In the genomic region with DNA sequence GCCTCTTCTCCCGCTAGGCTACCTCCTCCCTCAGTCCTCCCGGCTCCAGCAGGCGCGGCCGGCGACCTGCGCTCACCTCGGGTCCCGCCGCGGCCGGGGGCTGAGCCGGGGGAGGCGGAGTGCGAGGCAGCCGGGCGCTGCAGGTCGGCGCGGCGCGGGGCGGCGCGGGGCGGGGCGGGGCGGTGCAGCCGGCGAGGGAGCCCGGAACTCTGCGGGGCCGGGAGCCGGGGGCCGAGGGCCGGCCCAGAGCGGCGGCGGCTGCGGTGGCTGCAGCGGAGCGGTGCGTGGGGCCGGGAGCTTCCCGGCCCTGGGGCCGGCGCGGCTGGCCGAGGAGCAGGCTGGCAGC, we compare ENCODE assay signal across 8 cellular contexts. TPM values are rescaled to one million over a fixed set of nuclear protein-coding genes. Genes with fewer than 3 reads are reported as not detected.
DNase-seq lines count a peak whose midpoint lies in the region; ATAC-seq, FAIRE-seq and TF ChIP-seq lines count a peak whose summit lies in the region.

No MANE protein-coding gene starts in this region.

- no peaks in the 10 kb centered on the region for H3K27me3 Mint-ChIP-seq in IgD-negative memory B cell
- no peaks in the 10 kb centered on the region for H3K27me3 Mint-ChIP-seq in activated T-helper 17 cell treated with anti-CD3 and anti-CD28 coated beads, Interleukin-2, amount 50 U/mL, for 72 hours

- H3K36me3 Mint-ChIP-seq in IgD-negative memory B cell: no peaks in the 10 kb centered on the region
- peaks cover 10% of the 10 kb centered on the region for H3K36me3 Mint-ChIP-seq in activated T-helper 17 cell treated with anti-CD3 and anti-CD28 coated beads, Interleukin-2, amount 50 U/mL, for 72 hours (ENCODE audit: low read depth)

- no peaks in the 10 kb centered on the region for H3K27me3 ChIP-seq in pancreas

- DNase-seq in GM10266 (ENCODE audit: extremely low spot score): peak; percentile 68
- DNase-seq in fibroblast of villous mesenchyme (ENCODE audit: low read depth): no peak
- peak in 3 of 6 donors; percentile 74 to 87 (median 75) for DNase-seq in pancreas
- no peak for DNase-seq in DMS79 (lab: John Stamatoyannopoulos, UW)
- DNase-seq in A172 (ENCODE audit: low spot score): no peak

- peak overlapping the region; percentile 96 to 99 (median 97) for H3K27ac ChIP-seq in pancreas

- no peaks in the 10 kb centered on the region for H3K9me3 ChIP-seq in pancreas

- ATAC-seq in GM21723 (IDR thresholded peaks at IDR 0.05; ENCODE audit: unreplicated experiment) (peak; percentile 49), pancreas (peak; percentile 46 to 59 (median 50))
- ATAC-seq in activated T-helper 17 cell treated with anti-CD3 and anti-CD28 coated beads, Interleukin-2, amount 50 U/mL, for 72 hours (replicated peaks): peak; percentile 56

- peaks cover 3 to 42% (median 13%) of the 10 kb centered on the region in 3 donors for H3K4me1 ChIP-seq in pancreas

- H3K27ac Mint-ChIP-seq in IgD-negative memory B cell: peak overlapping the region in 2 of 3 donors; percentile 63 to 64
- H3K27ac Mint-ChIP-seq in activated T-helper 17 cell treated with anti-CD3 and anti-CD28 coated beads, Interleukin-2, amount 50 U/mL, for 72 hours: peak overlapping the region; percentile 95

- no peaks in the 10 kb centered on the region for H3K36me3 ChIP-seq in pancreas

- TF ChIP-seq CTCF in GM10266 (IDR thresholded peaks at IDR 0.05; ENCODE audit: control insufficient read depth, insufficient read depth, low read depth, missing control alignments) (no peak), fibroblast of villous mesenchyme (IDR thresholded peaks at IDR 0.05; ENCODE audit: insufficient read depth, low read depth, low read length) (no peak), pancreas (IDR thresholded peaks at IDR 0.05) (no peak)

- peak overlapping the region; percentile 89 to 97 (median 94) for H3K4me3 Mint-ChIP-seq in IgD-negative memory B cell
- H3K4me3 Mint-ChIP-seq in activated T-helper 17 cell treated with anti-CD3 and anti-CD28 coated beads, Interleukin-2, amount 50 U/mL, for 72 hours: peak overlapping the region; percentile 86

- H3K4me3 ChIP-seq in fibroblast of villous mesenchyme (ENCODE audit: low read depth, low read length): peak overlapping the region; percentile 81
- H3K4me3 ChIP-seq in pancreas: peak overlapping the region; percentile 67 to 88 (median 77)

- WGBS in pancreas, 2 donors: 1 to 2% methylated on average over 21 to 49 of the region's 49 CpGs

- intact Hi-C loops in pancreas (cut with DNase I): loop anchor here in 1 of 3 donors (10.0 kb wide), 1 partner anchor 91 kb away; no protein-coding TSS in a partner anchor

- H3K9me3 Mint-ChIP-seq in IgD-negative memory B cell: no peaks in the 10 kb centered on the region
- no peaks in the 10 kb centered on the region for H3K9me3 Mint-ChIP-seq in activated T-helper 17 cell treated with anti-CD3 and anti-CD28 coated beads, Interleukin-2, amount 50 U/mL, for 72 hours

- H3K4me1 Mint-ChIP-seq in IgD-negative memory B cell: peaks cover 10 to 36% (median 16%) of the 10 kb centered on the region in 3 donors
- peaks cover 48% of the 10 kb centered on the region for H3K4me1 Mint-ChIP-seq in activated T-helper 17 cell treated with anti-CD3 and anti-CD28 coated beads, Interleukin-2, amount 50 U/mL, for 72 hours

- FAIRE-seq in pancreas (lab: Jason Lieb, UNC): no peak

RNA-seq across cellular contexts. Expression of gene ACVR1, which starts 0.4 kb away (rescaled TPM):
- polyA plus RNA-seq in IgD-negative memory B cell (2.7 TPM), pancreas (1 to 10 TPM; 3.1 to 6.7 TPM)
- 10 to 100 TPM; 22.7 to 27.5 TPM for total RNA-seq in activated T-helper 17 cell treated with anti-CD3 and anti-CD28 coated beads, Interleukin-2, amount 50 U/mL, for 72 hours
- total RNA-seq in fibroblast of villous mesenchyme (38.7 and 44.9 TPM in 2 replicates), pancreas (10 to 100 TPM in 5 of 6 donors, 1 to 10 TPM in 1; 9.8 to 25.2 (median 12.9) TPM)
- 14.1 and 15.1 TPM in 2 replicates for total RNA-seq in A172 (2014; rRNA removed; shearing (Covaris generic))
